In genomic region chr17:596287-596686, GRCh38 we compare ENCODE assay signal across 15 cellular contexts.
A peak's percentile ranks its signal among the peaks of the same experiment; 100 is the strongest.
DNase-seq lines count a peak whose midpoint lies in the region; ATAC-seq and TF ChIP-seq lines count a peak whose summit lies in the region.
"Had no signal": no experiment of that assay in that cellular context is flagged by ENCODE, and none has a peak within 500 bp of the region (broad histone marks: within the 10 kb centered on the region; RNA-seq: fewer than 3 reads in every experiment).

No MANE protein-coding gene starts in this region.

- TF ChIP-seq CTCF in IMR-90 (conservative IDR thresholded peaks at IDR 0.05; ENCODE audit: low read depth, low read length) (no peak), lower lobe of right lung (IDR thresholded peaks at IDR 0.05) (no peak)

- peak overlapping the region; percentile 96 for H2AK9ac ChIP-seq in IMR-90 (replicated peaks; ENCODE audit: low read depth, low read length, poor library complexity)

- peak overlapping the region; percentile 90 for H2AK5ac ChIP-seq in IMR-90 (ENCODE audit: low read depth, low read length)

- peaks cover 0 to 7% of the 10 kb centered on the region in 2 experiments; a peak in 2 of 4 replicates for H3K79me1 ChIP-seq in IMR-90 (ENCODE audit: low read depth in 1 of 2, low read length in 2 of 2)

- no CpG with 5 or more reads among the region's 5 CpGs for WGBS in IMR-90 (ENCODE audit: extremely low coverage in 2 of 2, insufficient read length in 1 of 2), 2 experiments

- no peak overlapping the region; the same call in 1 of the 2 replicates for H3K56ac ChIP-seq in IMR-90 (ENCODE audit: extremely low read depth, insufficient read depth, low read length)

- no peaks in the 10 kb centered on the region for H3K9me3 ChIP-seq in IMR-90 (ENCODE audit: control insufficient read depth, insufficient read depth, low read length)
- H3K9me3 ChIP-seq in duodenal mucosa (ENCODE audit: control insufficient read depth in 1 of 2, low read length in 2 of 2) = no peaks in the 10 kb centered on the region
- no peaks in the 10 kb centered on the region for H3K9me3 ChIP-seq in lower lobe of right lung
- H3K9me3 ChIP-seq: body of pancreas had no signal

- 0 out of 2 replicates have a peak overlapping the region, but pooled peaks have one; percentile 4 for H3K9ac ChIP-seq in IMR-90 (ENCODE audit: low read depth, low read length)
- peak overlapping the region in 1 of 2 donors; percentile 15 for H3K9ac ChIP-seq in duodenal mucosa (ENCODE audit: low read depth in 1 of 2, low read length in 2 of 2)

- H3K23ac ChIP-seq in IMR-90 (ENCODE audit: low read depth, low read length) = peak overlapping the region; percentile 8; the same call in 1 of the 2 replicates

- CTCF ChIA-PET in IMR-90 (lab: Yijun Ruan, JAX) = interaction anchor here (0.8 kb wide), 1 partner anchor 28 kb away, joined by 3 read pairs; no protein-coding TSS in a partner anchor

- dilution Hi-C loops in IMR-90 (cut with HindIII; ENCODE audit: low sequenced_read_pairs, unreplicated experiment) = no loop called here

- H3K36me3 ChIP-seq in ACC112 (ENCODE audit: insufficient read depth, low read length) (0 out of 2 replicates have a peak, but pooled peaks cover 8% of the 10 kb centered on the region), IMR-90 (ENCODE audit: control insufficient read depth, insufficient read depth, low read length) (peaks cover 3% of the 10 kb centered on the region), duodenal mucosa (ENCODE audit: control insufficient read depth in 1 of 2, insufficient read depth in 2 of 2, low read length in 2 of 2) (peaks cover 7 to 17% of the 10 kb centered on the region in 2 donors), lower lobe of right lung (peaks cover 27% of the 10 kb centered on the region)

- H3K4me2 ChIP-seq in IMR-90 (ENCODE audit: low read depth, low read length) = no peak overlapping the region
- H3K4me2 ChIP-seq: GM23338 had no signal

- no peak overlapping the region for H2BK20ac ChIP-seq in IMR-90 (ENCODE audit: low read depth, low read length)

- DNase-seq in IMR-90 (peak; percentile 36), lower lobe of right lung (peak; percentile 58), UCSD-AML1 (lab: John Stamatoyannopoulos, UW; ENCODE audit: unreplicated experiment) (no peak)
- no peak for DNase-seq in effector CD4-positive, alpha-beta T cell
- DNase-seq: activated CD4-positive, alpha-beta T cell treated with anti-CD3 and anti-CD28 coated beads, Interleukin-2, amount 50 U/mL, for 48 hours; activated effector memory CD4-positive, alpha-beta T cell treated with Interleukin-2 at 50 U/mL for 16 hours; body of pancreas; DMS79 treated with DMSO at 0.1 percent for 48 hours; hypothalamus; MV-4-11 had no signal

- TF ChIP-seq RAD21 in IMR-90 (IDR thresholded peaks at IDR 0.05; ENCODE audit: low read length) = no peak

- peak overlapping the region; percentile 46 to 87; a peak in 2 of 4 replicates for H4K8ac ChIP-seq in IMR-90 (ENCODE audit: low read depth in 2 of 2, low read length in 2 of 2)

- H3K4me3 ChIP-seq in ACC112 (ENCODE audit: low read depth, low read length) = no peak overlapping the region
- no peak overlapping the region for H3K4me3 ChIP-seq in IMR-90 (ENCODE audit: insufficient read depth, low read depth, low read length)
- no peak overlapping the region for H3K4me3 ChIP-seq in duodenal mucosa (ENCODE audit: low read depth in 1 of 2, low read length in 2 of 2)
- H3K4me3 ChIP-seq in lower lobe of right lung = no peak overlapping the region
- H3K4me3 ChIP-seq: body of pancreas, GM23338 had no signal

- peak overlapping the region; percentile 41; the same call in 1 of the 2 replicates for H4K5ac ChIP-seq in IMR-90 (ENCODE audit: low read depth, low read length)

- in situ Hi-C loops in IMR-90 (cut with MboI; ENCODE audit: low sequenced_read_pairs) = no loop called here

- no peak overlapping the region for H3K18ac ChIP-seq in IMR-90 (ENCODE audit: low read depth, low read length)

- H3K14ac ChIP-seq in IMR-90 (replicated peaks; ENCODE audit: low read depth, low read length) = 0 out of 2 replicates have a peak overlapping the region, but pooled peaks have one; percentile 17

- no peaks in the 10 kb centered on the region for H4K20me1 ChIP-seq in IMR-90 (ENCODE audit: insufficient read depth, low read length)

- H2BK5ac ChIP-seq in IMR-90 (ENCODE audit: low read depth, low read length, poor library complexity, severe bottlenecking) = peak overlapping the region; percentile 77

- BruUV-seq in IMR-90 (replicated peaks; lab: Mats Ljungman, UMichigan) = no TSS peak

- H4K91ac ChIP-seq in IMR-90 (ENCODE audit: insufficient read depth, low read depth, low read length) = peak overlapping the region; percentile 92; the same call in 1 of the 2 replicates

- H3K27me3 ChIP-seq in ACC112 (ENCODE audit: insufficient read depth, low read length) (no peaks in the 10 kb centered on the region), IMR-90 (ENCODE audit: control insufficient read depth, insufficient read depth, low read length) (no peaks in the 10 kb centered on the region), duodenal mucosa (ENCODE audit: control insufficient read depth in 1 of 2, insufficient read depth in 2 of 2, low read length in 2 of 2) (no peaks in the 10 kb centered on the region), lower lobe of right lung (ENCODE audit: low read depth) (no peaks in the 10 kb centered on the region)
- H3K27me3 ChIP-seq: body of pancreas had no signal

- POLR2A ChIA-PET in IMR-90 (lab: Charles Lee; ENCODE audit: unreplicated experiment) = no interaction called here

- H2BK120ac ChIP-seq in IMR-90 (ENCODE audit: low read depth, low read length) = peak overlapping the region; percentile 81

- no peak for TF ChIP-seq POLR2A in IMR-90 (IDR thresholded peaks at IDR 0.05; ENCODE audit: low read depth, low read length)

- ATAC-seq in IMR-90 (ENCODE audit: low read depth) (peak; percentile 19), lower lobe of right lung (peak; percentile 75 to 82), HG03045 (IDR thresholded peaks at IDR 0.05; ENCODE audit: unreplicated experiment) (no peak), GM21737 (IDR thresholded peaks at IDR 0.05; ENCODE audit: unreplicated experiment) (no peak)
- ATAC-seq: body of pancreas, GM23338 had no signal

- peak overlapping the region; percentile 85 for H3K27ac ChIP-seq in ACC112 (ENCODE audit: low read depth, low read length)
- peak overlapping the region; percentile 50 for H3K27ac ChIP-seq in IMR-90 (ENCODE audit: insufficient read depth, low read length)
- peak overlapping the region; percentile 26 for H3K27ac ChIP-seq in duodenal mucosa (ENCODE audit: low read depth, low read length)
- no peak overlapping the region for H3K27ac ChIP-seq in lower lobe of right lung

- H3K4me1 ChIP-seq in ACC112 (ENCODE audit: control insufficient read depth, insufficient read depth, low read length, unreplicated experiment) (peaks cover 17% of the 10 kb centered on the region), IMR-90 (ENCODE audit: control insufficient read depth, insufficient read depth, low read length) (peaks cover 16% of the 10 kb centered on the region), duodenal mucosa (ENCODE audit: control insufficient read depth in 1 of 2, insufficient read depth in 2 of 2, low read length in 2 of 2) (peaks cover 13% of the 10 kb centered on the region in 2 donors), lower lobe of right lung (peaks cover 24% of the 10 kb centered on the region)
- H3K4me1 ChIP-seq: body of pancreas had no signal

- intact Hi-C loops in IMR-90 (cut with micrococcal nuclease) (no loop called here), lower lobe of right lung (cut with DNase I) (no loop called here)

- peak overlapping the region; percentile 84 for H3K4ac ChIP-seq in IMR-90 (ENCODE audit: low read depth, low read length)

- H2AFZ ChIP-seq in ACC112 (ENCODE audit: low read length, unreplicated experiment) (no peak overlapping the region), IMR-90 (replicated peaks; ENCODE audit: low read length, poor library complexity) (peak overlapping the region; percentile 81)
- H2AFZ ChIP-seq: GM23338 had no signal

- peak overlapping the region; percentile 53; the same call in 1 of the 3 replicates for H2BK15ac ChIP-seq in IMR-90 (ENCODE audit: low read depth, low read length)

- H3K9me1 ChIP-seq in IMR-90 (ENCODE audit: insufficient read depth, low read length) = peaks cover 13% of the 10 kb centered on the region

- H3K79me2 ChIP-seq in ACC112 (ENCODE audit: control insufficient read depth, insufficient read depth, low read length, unreplicated experiment) = no peaks in the 10 kb centered on the region

TF ChIP-seq in IMR-90, 13 proteins besides CTCF, POLR2A, EP300 and RAD21 (continues in another document):
- TF ChIP-seq USF2 (IDR thresholded peaks at IDR 0.05; ENCODE audit: low read depth, low read length) (no peak), CEBPB (IDR thresholded peaks at IDR 0.05; ENCODE audit: low read depth, low read length) (no peak), MXI1 (IDR thresholded peaks at IDR 0.05; ENCODE audit: borderline replicate concordance, low read depth, low read length) (no peak), MAFK (IDR thresholded peaks at IDR 0.05; ENCODE audit: low read depth, low read length) (no peak), ELK1 (IDR thresholded peaks at IDR 0.05; ENCODE audit: borderline replicate concordance, low read depth, low read length) (no peak), SMC3 (IDR thresholded peaks at IDR 0.05; ENCODE audit: low read depth, low read length) (no peak), RCOR1 (IDR thresholded peaks at IDR 0.05; ENCODE audit: insufficient replicate concordance, low read length) (no peak), CHD1 (IDR thresholded peaks at IDR 0.05; ENCODE audit: low read depth, low read length) (no peak), BHLHE40 (IDR thresholded peaks at IDR 0.05; ENCODE audit: low read depth, low read length) (no peak), NFE2L2 (IDR thresholded peaks at IDR 0.05; ENCODE audit: low read depth, low read length) (no peak), FOS (IDR thresholded peaks at IDR 0.05; ENCODE audit: low read depth, low read length) (no peak)

Comparison
In these comparisons a context has a peak if more than half of its experiments do, and no peak if none do; other contexts are left out.
1. ATAC-seq: peak in IMR-90 (single experiment) and lower lobe of right lung (2 of 2); none in HG03045 (single experiment) and GM21737 (single experiment).
2. DNase-seq: peak in IMR-90 (single experiment) and lower lobe of right lung (single experiment); none in effector CD4-positive, alpha-beta T cell (single experiment) and UCSD-AML1 (single experiment).